9 cellular contexts compared by ENCODE assay signal in the genomic region with DNA sequence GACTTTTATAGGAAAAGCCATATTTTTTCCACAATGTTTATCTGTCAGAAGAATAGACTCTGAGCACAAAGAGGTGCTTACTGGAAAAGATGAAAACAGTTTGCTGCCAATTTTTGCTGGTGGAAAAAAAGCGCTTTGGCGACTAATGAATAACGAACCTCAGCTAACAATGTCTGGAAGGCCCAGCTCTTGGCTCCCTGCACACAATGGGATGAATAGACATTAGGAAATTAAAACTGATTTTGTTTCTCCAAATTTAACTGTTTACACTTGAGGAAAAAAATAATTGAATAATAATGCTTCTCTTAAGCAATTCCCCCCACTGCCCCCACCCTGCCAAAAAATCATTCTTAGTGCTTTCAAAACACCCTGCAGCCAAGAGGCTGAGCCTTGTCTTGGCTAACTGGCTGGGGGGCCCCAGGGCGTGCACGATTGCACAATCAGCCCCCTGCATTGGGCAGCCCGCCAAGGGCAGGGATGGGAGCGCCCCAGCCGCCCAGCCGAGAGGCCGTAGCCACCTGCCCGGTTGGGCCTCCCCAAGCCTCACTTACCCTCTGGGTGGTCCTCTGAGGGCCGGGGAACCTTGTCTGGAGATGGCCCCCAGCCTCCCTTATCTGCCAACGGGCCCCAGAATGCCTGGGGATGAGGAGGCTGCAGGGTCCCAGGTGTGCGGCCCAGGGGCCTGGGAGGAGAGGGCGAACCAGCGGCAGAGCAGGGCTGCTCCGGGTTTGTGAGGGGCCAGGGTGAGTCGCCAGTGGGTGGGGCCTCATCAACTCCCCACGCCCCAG. TPM values are rescaled to one million over a fixed set of nuclear protein-coding genes. Genes with fewer than 3 reads are reported as not detected.
DNase-seq lines count a peak whose midpoint lies in the region; ATAC-seq and TF ChIP-seq lines count a peak whose summit lies in the region.
"Had no signal": no experiment of that assay in that cellular context is flagged by ENCODE, and none has a peak within 500 bp of the region (broad histone marks: within the 10 kb centered on the region; RNA-seq: fewer than 3 reads in every experiment).

No MANE protein-coding gene starts in this region.

- no peak overlapping the region for H3K4me3 ChIP-seq in colonic mucosa
- no peak overlapping the region for H3K4me3 ChIP-seq in naive thymus-derived CD4-positive, alpha-beta T cell (ENCODE audit: low read length)

- no peak for TF ChIP-seq CTCF in colonic mucosa (IDR thresholded peaks at IDR 0.05)

- H3K27me3 Mint-ChIP-seq in naive thymus-derived CD4-positive, alpha-beta T cell = no peaks in the 10 kb centered on the region

- DNase-seq in NCI-H1694 treated with DMSO at 0.1 percent for 48 hours (lab: John Stamatoyannopoulos, UW) (peak; percentile 49), colonic mucosa (peak; percentile 70), left lobe of liver (ENCODE audit: low spot score) (peak; percentile 69)
- no peak for DNase-seq in NK-92 treated with Interleukin-12 subunit alpha and Interleukin-12 subunit beta, amount 100 ng/mL, for 24 hours (lab: John Stamatoyannopoulos, UW)
- no peak for DNase-seq in naive thymus-derived CD4-positive, alpha-beta T cell
- DNase-seq: DMS53 had no signal

- H3K4me1 ChIP-seq in colonic mucosa = peaks cover 28% of the 10 kb centered on the region
- H3K4me1 ChIP-seq in naive thymus-derived CD4-positive, alpha-beta T cell (ENCODE audit: control insufficient read depth in 2 of 2, insufficient read depth in 2 of 2, low read length in 2 of 2) = no peaks in the 10 kb centered on the region

- intact Hi-C loops in colonic mucosa (cut with DNase I) = no loop called here
- intact Hi-C loops in naive thymus-derived CD4-positive, alpha-beta T cell (cut with micrococcal nuclease) = no loop called here

- peaks cover 0 to 3% (median 0%) of the 10 kb centered on the region in 5 donors for H3K36me3 Mint-ChIP-seq in naive thymus-derived CD4-positive, alpha-beta T cell

- H3K9ac ChIP-seq in colonic mucosa (ENCODE audit: low read depth in 2 of 2, low read length in 2 of 2) = no peak overlapping the region

- CTCF ChIA-PET in naive thymus-derived CD4-positive, alpha-beta T cell (lab: Charles Lee) = no interaction called here

- H3K27ac Mint-ChIP-seq in naive thymus-derived CD4-positive, alpha-beta T cell = no peak overlapping the region

- H3K36me3 ChIP-seq in colonic mucosa = no peaks in the 10 kb centered on the region
- peaks cover 0 to 8% (median 0%) of the 10 kb centered on the region in 3 experiments for H3K36me3 ChIP-seq in naive thymus-derived CD4-positive, alpha-beta T cell (ENCODE audit: control insufficient read depth in 2 of 3, insufficient read depth in 3 of 3, low read length in 3 of 3)

- H3K4me3 Mint-ChIP-seq in naive thymus-derived CD4-positive, alpha-beta T cell = no peak overlapping the region

- H3K27me3 ChIP-seq in colonic mucosa = no peaks in the 10 kb centered on the region
- H3K27me3 ChIP-seq in naive thymus-derived CD4-positive, alpha-beta T cell (ENCODE audit: control insufficient read depth in 2 of 2, insufficient read depth in 2 of 2, low read length in 2 of 2) = no peaks in the 10 kb centered on the region

- H3K9me3 ChIP-seq in colonic mucosa = no peaks in the 10 kb centered on the region
- no peaks in the 10 kb centered on the region for H3K9me3 ChIP-seq in naive thymus-derived CD4-positive, alpha-beta T cell (ENCODE audit: control insufficient read depth in 2 of 3, low read length in 3 of 3)

- H3K4me1 Mint-ChIP-seq in naive thymus-derived CD4-positive, alpha-beta T cell = peaks cover 0 to 8% (median 0%) of the 10 kb centered on the region in 7 donors

- peak overlapping the region; percentile 67 for H3K27ac ChIP-seq in colonic mucosa
- H3K27ac ChIP-seq in temporal lobe (ENCODE audit: low read depth, low read length) = peak overlapping the region; percentile 34
- H3K27ac ChIP-seq in naive thymus-derived CD4-positive, alpha-beta T cell (ENCODE audit: low read depth, low read length) = no peak overlapping the region

- H3K9me3 Mint-ChIP-seq in naive thymus-derived CD4-positive, alpha-beta T cell = peaks cover 0 to 1% (median 0%) of the 10 kb centered on the region in 11 donors

- ATAC-seq in left lobe of liver (no peak), HG03139 (IDR thresholded peaks at IDR 0.05; ENCODE audit: unreplicated experiment) (no peak), GM21381 (IDR thresholded peaks at IDR 0.05; ENCODE audit: unreplicated experiment) (no peak)
- ATAC-seq in naive thymus-derived CD4-positive, alpha-beta T cell = no peak

- POLR2A ChIA-PET in naive thymus-derived CD4-positive, alpha-beta T cell (lab: Charles Lee) = interaction anchor here (0.5 kb wide), 1 partner anchor 333 kb away, joined by 5 read pairs; no protein-coding TSS in a partner anchor

RNA-seq across cellular contexts. Expression of gene CEBPG, which starts 16.8 kb away (rescaled TPM):
- total RNA-seq in colonic mucosa (10 to 100 TPM; 62.1 to 72.3 TPM), left lobe of liver (15.5 TPM), temporal lobe (26.6 TPM)
- 10 to 100 TPM; 17.1 to 22.4 (median 21.1) TPM for total RNA-seq in naive thymus-derived CD4-positive, alpha-beta T cell
- 1 to 10 TPM; 7.8 to 7.9 TPM for polyA plus RNA-seq in naive thymus-derived CD4-positive, alpha-beta T cell

Comparison
In these comparisons a context has a peak if more than half of its experiments do, and no peak if none do; other contexts are left out.
1. DNase-seq: peak in NCI-H1694 treated with DMSO at 0.1 percent for 48 hours (single experiment), colonic mucosa (single experiment) and left lobe of liver (single experiment); none in NK-92 treated with Interleukin-12 subunit alpha and Interleukin-12 subunit beta, amount 100 ng/mL, for 24 hours (single experiment) and naive thymus-derived CD4-positive, alpha-beta T cell (0 of 9).